20 cellular contexts compared by ENCODE assay signal in genomic region chr1:173097001-173097400, GRCh38. TPM values are rescaled to one million over a fixed set of nuclear protein-coding genes. Genes with fewer than 3 reads are reported as not detected.
"Had no signal": no experiment of that assay in that cellular context is flagged by ENCODE, and none has a peak within 500 bp of the region (broad histone marks: within the 10 kb centered on the region; RNA-seq: fewer than 3 reads in every experiment).

No MANE protein-coding gene starts in this region.

- H3K27ac ChIP-seq: neutrophil, spleen, transverse colon had no signal

- H3K27me3 Mint-ChIP-seq: activated naive CD4-positive, alpha-beta T cell treated with anti-CD3 and anti-CD28 coated beads, Interleukin-2, amount 50 U/mL, for 24 hours; activated T-cell treated with anti-CD3 and anti-CD28 coated beads, Interleukin-2, amount 50 U/mL, for 24 hours; naive B cell had no signal

- DNase-seq: activated effector memory CD4-positive, alpha-beta T cell treated with Interleukin-2 at 50 U/mL for 16 hours; activated T-cell treated with anti-CD3 and anti-CD28 coated beads, Interleukin-2, amount 50 U/mL, for 24 hours; amygdala; hippocampal formation; kidney glomerular epithelial cell; midbrain; naive B cell; right cardiac atrium; spleen; stimulated activated CD4-positive, alpha-beta T cell treated with anti-CD3 and anti-CD28 coated beads, Interleukin-1b, Interleukin-23, amount 100 ng/mL, for 48 hours; stimulated activated naive CD4-positive, alpha-beta T cell; substantia nigra; transverse colon had no signal

- H3K4me3 Mint-ChIP-seq: activated naive CD4-positive, alpha-beta T cell treated with anti-CD3 and anti-CD28 coated beads, Interleukin-2, amount 50 U/mL, for 24 hours; activated T-cell treated with anti-CD3 and anti-CD28 coated beads, Interleukin-2, amount 50 U/mL, for 24 hours; naive B cell had no signal

- H3K4me1 Mint-ChIP-seq: activated naive CD4-positive, alpha-beta T cell treated with anti-CD3 and anti-CD28 coated beads, Interleukin-2, amount 50 U/mL, for 24 hours; naive B cell had no signal

- ATAC-seq: activated CD4-positive, CD25-positive, alpha-beta regulatory T cell treated with anti-CD3 and anti-CD28 coated beads, Interleukin-2, amount 50 U/mL, for 24 hours; right cardiac atrium had no signal

- H3K36me3 Mint-ChIP-seq: activated naive CD4-positive, alpha-beta T cell treated with anti-CD3 and anti-CD28 coated beads, Interleukin-2, amount 50 U/mL, for 24 hours; naive B cell had no signal

- H3K9me3 ChIP-seq: neutrophil, transverse colon had no signal

- H3K9me3 Mint-ChIP-seq: activated naive CD4-positive, alpha-beta T cell treated with anti-CD3 and anti-CD28 coated beads, Interleukin-2, amount 50 U/mL, for 24 hours; activated T-cell treated with anti-CD3 and anti-CD28 coated beads, Interleukin-2, amount 50 U/mL, for 24 hours had no signal

- H3K4me3 ChIP-seq: spleen, transverse colon had no signal

- H3K36me3 ChIP-seq: neutrophil, spleen, transverse colon had no signal

- H3K27me3 ChIP-seq: neutrophil, spleen, transverse colon had no signal

- H3K27ac Mint-ChIP-seq: activated naive CD4-positive, alpha-beta T cell treated with anti-CD3 and anti-CD28 coated beads, Interleukin-2, amount 50 U/mL, for 24 hours; activated T-cell treated with anti-CD3 and anti-CD28 coated beads, Interleukin-2, amount 50 U/mL, for 24 hours; naive B cell; progenitor cell of endocrine pancreas had no signal

- FAIRE-seq: bronchial epithelial cell had no signal

- H3K4me1 ChIP-seq: transverse colon had no signal

RNA-seq across cellular contexts. Expression of gene TNFSF18, which starts 46.3 kb away (rescaled TPM):
- total RNA-seq: bronchial epithelial cell; chondrocyte; progenitor cell of endocrine pancreas; right cardiac atrium; T-helper 2 cell treated with Interferon-gamma antibody and Interleukin-4, amounts not matched to agents 100 ng/mL and 5 ng/mL, for 36 hours; transverse colon had no signal
- polyA plus RNA-seq: right cardiac atrium had no signal
